1 cellular context compared by ENCODE assay signal in the genomic region with DNA sequence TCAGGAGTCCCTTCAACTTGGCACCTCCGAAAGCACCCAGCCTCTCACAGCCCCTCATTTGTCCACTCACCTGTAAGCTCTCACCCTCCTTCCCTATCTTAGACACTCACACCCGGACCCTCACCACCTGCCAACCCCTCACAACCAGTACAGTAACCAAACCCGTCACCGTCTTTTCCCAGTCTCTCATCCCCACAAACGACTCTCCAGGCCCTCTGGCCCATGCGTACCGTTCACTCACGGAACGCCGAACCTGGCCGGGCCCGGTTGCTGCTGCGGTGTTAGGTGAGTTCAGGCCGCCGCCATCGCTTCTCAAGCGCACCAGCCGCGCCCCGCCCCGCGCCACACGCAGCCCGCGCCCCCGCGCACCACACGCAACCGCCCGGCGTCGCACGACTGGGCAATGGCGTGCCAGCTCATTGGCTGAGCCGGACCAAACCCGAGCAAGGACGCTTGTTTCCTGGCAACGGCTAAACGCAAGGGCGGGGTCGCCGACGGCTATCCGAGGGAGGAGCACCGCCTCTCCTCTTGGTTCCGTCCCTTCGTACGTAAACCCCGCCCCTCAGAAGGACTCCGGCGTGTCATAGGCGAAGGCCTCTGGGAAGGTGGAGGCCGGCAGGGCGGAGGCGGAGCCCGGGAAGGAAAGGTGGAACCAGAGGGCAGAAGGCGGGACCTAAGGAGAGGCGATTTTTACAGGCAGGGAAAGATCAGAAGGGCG.
TF ChIP-seq lines count a peak whose summit lies in the region.

Gene FHIP1B, minus strand, starts transcription at position 323 of the 718 bp plus-strand sequence. CDS start 10,120 bp downstream, outside the sequence.

TF ChIP-seq in K562, 482 proteins besides CTCF, POLR2A, EP300 and RAD21 (continued from another document and continues in another):
- TF ChIP-seq, protein P1, sequence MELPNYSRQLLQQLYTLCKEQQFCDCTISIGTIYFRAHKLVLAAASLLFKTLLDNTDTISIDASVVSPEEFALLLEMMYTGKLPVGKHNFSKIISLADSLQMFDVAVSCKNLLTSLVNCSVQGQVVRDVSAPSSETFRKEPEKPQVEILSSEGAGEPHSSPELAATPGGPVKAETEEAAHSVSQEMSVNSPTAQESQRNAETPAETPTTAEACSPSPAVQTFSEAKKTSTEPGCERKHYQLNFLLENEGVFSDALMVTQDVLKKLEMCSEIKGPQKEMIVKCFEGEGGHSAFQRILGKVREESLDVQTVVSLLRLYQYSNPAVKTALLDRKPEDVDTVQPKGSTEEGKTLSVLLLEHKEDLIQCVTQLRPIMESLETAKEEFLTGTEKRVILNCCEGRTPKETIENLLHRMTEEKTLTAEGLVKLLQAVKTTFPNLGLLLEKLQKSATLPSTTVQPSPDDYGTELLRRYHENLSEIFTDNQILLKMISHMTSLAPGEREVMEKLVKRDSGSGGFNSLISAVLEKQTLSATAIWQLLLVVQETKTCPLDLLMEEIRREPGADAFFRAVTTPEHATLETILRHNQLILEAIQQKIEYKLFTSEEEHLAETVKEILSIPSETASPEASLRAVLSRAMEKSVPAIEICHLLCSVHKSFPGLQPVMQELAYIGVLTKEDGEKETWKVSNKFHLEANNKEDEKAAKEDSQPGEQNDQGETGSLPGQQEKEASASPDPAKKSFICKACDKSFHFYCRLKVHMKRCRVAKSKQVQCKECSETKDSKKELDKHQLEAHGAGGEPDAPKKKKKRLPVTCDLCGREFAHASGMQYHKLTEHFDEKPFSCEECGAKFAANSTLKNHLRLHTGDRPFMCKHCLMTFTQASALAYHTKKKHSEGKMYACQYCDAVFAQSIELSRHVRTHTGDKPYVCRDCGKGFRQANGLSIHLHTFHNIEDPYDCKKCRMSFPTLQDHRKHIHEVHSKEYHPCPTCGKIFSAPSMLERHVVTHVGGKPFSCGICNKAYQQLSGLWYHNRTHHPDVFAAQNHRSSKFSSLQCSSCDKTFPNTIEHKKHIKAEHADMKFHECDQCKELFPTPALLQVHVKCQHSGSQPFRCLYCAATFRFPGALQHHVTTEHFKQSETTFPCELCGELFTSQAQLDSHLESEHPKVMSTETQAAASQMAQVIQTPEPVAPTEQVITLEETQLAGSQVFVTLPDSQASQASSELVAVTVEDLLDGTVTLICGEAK (IDR thresholded peaks at IDR 0.05): 0 out of 2 replicates have a peak, but pooled peaks have one; percentile 31
- TF ChIP-seq, protein P1 (CRISPR knock-in tag; IDR thresholded peaks at IDR 0.05): no peak
- peak; percentile 59; the same call in 1 of the 2 replicates for TF ChIP-seq ARID2 (IDR thresholded peaks at IDR 0.05)
- TF ChIP-seq CREB1 (IDR thresholded peaks at IDR 0.05): peak; percentile 90
- TF ChIP-seq CREB1 (CRISPR knock-in tag; IDR thresholded peaks at IDR 0.05): peak; percentile 91
- peak; percentile 73; the same call in 1 of the 2 replicates for TF ChIP-seq PHF8 (IDR thresholded peaks at IDR 0.05; ENCODE audit: borderline replicate concordance, low read length)
- TF ChIP-seq EGR1 (conservative IDR thresholded peaks at IDR 0.05): peak; percentile 89
- TF ChIP-seq BCL6 (CRISPR knock-in tag; IDR thresholded peaks at IDR 0.05): no peak
- peak in 1 of 2 experiments; percentile 81; a peak in 2 of 4 replicates for TF ChIP-seq SRF (CRISPR knock-in tag; IDR thresholded peaks at IDR 0.05)
- TF ChIP-seq NCOA6 (IDR thresholded peaks at IDR 0.05): peak; percentile 94
- peak; percentile 55; the same call in 1 of the 2 replicates for TF ChIP-seq E2F5 (CRISPR knock-in tag; IDR thresholded peaks at IDR 0.05)
- TF ChIP-seq TCF3 (CRISPR knock-in tag; IDR thresholded peaks at IDR 0.05): peak; percentile 23
- TF ChIP-seq DPF2 (IDR thresholded peaks at IDR 0.05): peak; percentile 11; the same call in 1 of the 2 replicates
- TF ChIP-seq ELF4 (CRISPR knock-in tag; IDR thresholded peaks at IDR 0.05): peak; percentile 81
- TF ChIP-seq TAF7 (tag; IDR thresholded peaks at IDR 0.05): peak; percentile 30; the same call in 1 of the 2 replicates
- peak; percentile 92 for TF ChIP-seq CTBP1 (IDR thresholded peaks at IDR 0.05; ENCODE audit: borderline replicate concordance)
- TF ChIP-seq SP1 (CRISPR knock-in tag; IDR thresholded peaks at IDR 0.05): peak; percentile 85
- no peak for TF ChIP-seq ZNF134 (CRISPR knock-in tag; conservative IDR thresholded peaks at IDR 0.05)
- TF ChIP-seq, protein P2, sequence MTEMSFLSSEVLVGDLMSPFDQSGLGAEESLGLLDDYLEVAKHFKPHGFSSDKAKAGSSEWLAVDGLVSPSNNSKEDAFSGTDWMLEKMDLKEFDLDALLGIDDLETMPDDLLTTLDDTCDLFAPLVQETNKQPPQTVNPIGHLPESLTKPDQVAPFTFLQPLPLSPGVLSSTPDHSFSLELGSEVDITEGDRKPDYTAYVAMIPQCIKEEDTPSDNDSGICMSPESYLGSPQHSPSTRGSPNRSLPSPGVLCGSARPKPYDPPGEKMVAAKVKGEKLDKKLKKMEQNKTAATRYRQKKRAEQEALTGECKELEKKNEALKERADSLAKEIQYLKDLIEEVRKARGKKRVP (CRISPR knock-in tag; IDR thresholded peaks at IDR 0.05): no peak
- TF ChIP-seq ILK (tag; IDR thresholded peaks at IDR 0.05; ENCODE audit: borderline replicate concordance, low read depth): no peak
- TF ChIP-seq NRF1 (conservative IDR thresholded peaks at IDR 0.05 in 1 of 2, IDR thresholded peaks at IDR 0.05 in 1 of 2): peak; percentile 92 to 94
- TF ChIP-seq, protein P3, sequence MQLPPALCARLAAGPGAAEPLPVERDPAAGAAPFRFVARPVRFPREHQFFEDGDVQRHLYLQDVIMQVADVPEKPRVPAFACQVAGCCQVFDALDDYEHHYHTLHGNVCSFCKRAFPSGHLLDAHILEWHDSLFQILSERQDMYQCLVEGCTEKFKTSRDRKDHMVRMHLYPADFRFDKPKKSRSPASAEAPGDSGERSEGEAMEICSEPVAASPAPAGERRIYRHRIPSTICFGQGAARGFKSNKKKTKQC (CRISPR knock-in tag; IDR thresholded peaks at IDR 0.05): peak; percentile 66; the same call in 1 of the 2 replicates
- peak; percentile 90 to 92 for TF ChIP-seq MAZ (CRISPR knock-in tag; conservative IDR thresholded peaks at IDR 0.05 in 1 of 2, IDR thresholded peaks at IDR 0.05 in 1 of 2)
- TF ChIP-seq ARHGAP35 (IDR thresholded peaks at IDR 0.05; ENCODE audit: partially characterized antibody): no peak
- peak; percentile 31 for TF ChIP-seq TBP (optimal IDR thresholded peaks at IDR 0.05; ENCODE audit: low read depth, low read length)
- no peak for TF ChIP-seq STAT6 (CRISPR knock-in tag; IDR thresholded peaks at IDR 0.05)
- TF ChIP-seq ZFX (CRISPR knock-in tag; IDR thresholded peaks at IDR 0.05): peak; percentile 76
- peak; percentile 67 for TF ChIP-seq SMARCE1 (IDR thresholded peaks at IDR 0.05)
- no peak for TF ChIP-seq MECOM (CRISPR knock-in tag; IDR thresholded peaks at IDR 0.05)
- no peak for TF ChIP-seq ZBTB1 (CRISPR knock-in tag; IDR thresholded peaks at IDR 0.05; ENCODE audit: borderline replicate concordance, low read depth)
- peak in 1 of 2 experiments; percentile 87; a peak in 2 of 4 replicates for TF ChIP-seq HDAC1 (IDR thresholded peaks at IDR 0.05)
- peak; percentile 87; the same call in 1 of the 2 replicates for TF ChIP-seq HBP1 (CRISPR knock-in tag; IDR thresholded peaks at IDR 0.05)
- 0 out of 2 replicates have a peak, but pooled peaks have one; percentile 73 for TF ChIP-seq E2F4 (CRISPR knock-in tag; IDR thresholded peaks at IDR 0.05; ENCODE audit: low read depth)
- peak; percentile 70 for TF ChIP-seq BHLHE40 (IDR thresholded peaks at IDR 0.05; ENCODE audit: low read length)
- peak; percentile 79 for TF ChIP-seq POLR2G (IDR thresholded peaks at IDR 0.05; ENCODE audit: low read depth, low read length)
- peak; percentile 46 for TF ChIP-seq KDM5B (IDR thresholded peaks at IDR 0.05; ENCODE audit: insufficient replicate concordance, low read depth, low read length)
- no peak for TF ChIP-seq ZNF766 (CRISPR knock-in tag; conservative IDR thresholded peaks at IDR 0.05)
- peak; percentile 35 to 75; a peak in 2 of 4 replicates for TF ChIP-seq MLLT1 (IDR thresholded peaks at IDR 0.05)
